In the genomic region with DNA sequence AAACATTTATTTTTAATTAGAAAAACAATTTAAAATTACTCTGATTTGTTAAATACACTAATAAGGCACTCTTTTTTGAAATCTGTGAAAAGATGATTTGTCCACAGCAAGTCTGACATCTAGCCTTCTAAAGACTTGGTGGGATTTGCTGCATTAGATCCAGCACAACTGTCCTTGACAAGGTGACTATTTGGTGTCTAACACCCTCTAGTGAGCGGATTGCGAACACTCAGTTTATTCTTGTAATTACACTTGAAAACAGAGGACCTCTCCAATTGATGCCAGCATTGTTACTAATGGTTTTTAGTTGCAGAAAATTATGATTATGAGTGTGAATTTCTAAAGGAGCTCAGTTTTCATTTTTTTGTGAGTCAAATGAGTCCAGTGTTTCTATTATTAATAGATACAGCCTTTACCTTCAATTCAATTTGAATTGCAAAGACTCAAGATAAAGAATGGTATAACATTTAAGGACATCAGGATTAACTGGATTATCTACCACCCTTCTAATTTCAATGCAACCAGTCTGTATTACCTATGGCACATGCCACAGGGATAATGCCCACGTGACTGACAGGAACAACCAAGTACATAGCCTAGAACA, we compare ENCODE assay signal across 8 cellular contexts. TPM values are rescaled to one million over a fixed set of nuclear protein-coding genes. Genes with fewer than 3 reads are reported as not detected.
DNase-seq lines count a peak whose midpoint lies in the region; ATAC-seq, FAIRE-seq and TF ChIP-seq lines count a peak whose summit lies in the region.

No MANE protein-coding gene starts in this region.

- H3K4me1 ChIP-seq in CD4-positive, CD25-positive, alpha-beta regulatory T cell (ENCODE audit: control insufficient read depth, insufficient read depth, low read length, poor library complexity, severe bottlenecking): no peaks in the 10 kb centered on the region
- peaks cover 12% of the 10 kb centered on the region for H3K4me1 ChIP-seq in psoas muscle

- FAIRE-seq in TTC549 (lab: Jason Lieb, UNC): peak; percentile 83

- H3K27me3 Mint-ChIP-seq in CD4-positive, CD25-positive, alpha-beta regulatory T cell: peaks cover 4% of the 10 kb centered on the region

- H3K36me3 ChIP-seq in CD4-positive, CD25-positive, alpha-beta regulatory T cell (ENCODE audit: control insufficient read depth, insufficient read depth, low read length): no peaks in the 10 kb centered on the region
- H3K36me3 ChIP-seq in psoas muscle (ENCODE audit: insufficient read depth in 1 of 2, low read depth in 1 of 2): no peaks in the 10 kb centered on the region

- H3K9me3 Mint-ChIP-seq in CD4-positive, CD25-positive, alpha-beta regulatory T cell: no peaks in the 10 kb centered on the region

- H3K4me3 Mint-ChIP-seq in CD4-positive, CD25-positive, alpha-beta regulatory T cell: no peak overlapping the region

- no peak overlapping the region for H3K4me3 ChIP-seq in CD4-positive, CD25-positive, alpha-beta regulatory T cell (ENCODE audit: low read depth, low read length)
- H3K4me3 ChIP-seq in psoas muscle: no peak overlapping the region

- H3K27ac Mint-ChIP-seq in CD4-positive, CD25-positive, alpha-beta regulatory T cell: no peak overlapping the region

- no peak overlapping the region for H3K27ac ChIP-seq in CD4-positive, CD25-positive, alpha-beta regulatory T cell (ENCODE audit: insufficient read depth, low read length, poor library complexity, severe bottlenecking)
- H3K27ac ChIP-seq in psoas muscle: no peak overlapping the region

- WGBS in psoas muscle, 3 donors: 12 to 31% (median 14%) methylated on average over 3 of the region's 3 CpGs

- intact Hi-C loops in psoas muscle (cut with DNase I): loop anchor here (2.0 to 10.0 kb wide), 8 partner anchors 141 to 998 kb away; a partner anchor contains a TSS

- DNase-seq in CD4-positive, CD25-positive, alpha-beta regulatory T cell: peak in 2 of 3 donors; percentile 5 to 46
- DNase-seq in NCI-H2081 (lab: John Stamatoyannopoulos, UW) (peak; percentile 74 to 84), glomerular endothelial cell (ENCODE audit: extremely low read depth, low read depth, low spot score) (peak; percentile 71), psoas muscle (no peak), NCI-H187 treated with DMSO at 0.1 percent for 48 hours (lab: John Stamatoyannopoulos, UW) (no peak)

- ATAC-seq in CD4-positive, CD25-positive, alpha-beta regulatory T cell (ENCODE audit: low read depth in 2 of 2): no peak
- ATAC-seq in GM18520 (IDR thresholded peaks at IDR 0.05; ENCODE audit: unreplicated experiment) (peak; percentile 77), HG03060 (IDR thresholded peaks at IDR 0.05; ENCODE audit: low read depth, unreplicated experiment) (peak; percentile 82), psoas muscle (peak; percentile 84 to 97 (median 93))

- TF ChIP-seq CTCF in psoas muscle (IDR thresholded peaks at IDR 0.05): peak; percentile 78

- H3K4me1 Mint-ChIP-seq in CD4-positive, CD25-positive, alpha-beta regulatory T cell: no peaks in the 10 kb centered on the region

- no peaks in the 10 kb centered on the region for H3K36me3 Mint-ChIP-seq in CD4-positive, CD25-positive, alpha-beta regulatory T cell

- H3K27me3 ChIP-seq in CD4-positive, CD25-positive, alpha-beta regulatory T cell (ENCODE audit: control insufficient read depth, insufficient read depth, low read length): no peaks in the 10 kb centered on the region
- H3K27me3 ChIP-seq in psoas muscle (ENCODE audit: insufficient read depth in 3 of 3, low read length in 2 of 3): no peaks in the 10 kb centered on the region

- H3K9me3 ChIP-seq in CD4-positive, CD25-positive, alpha-beta regulatory T cell (ENCODE audit: control insufficient read depth in 2 of 2, low read length in 2 of 2): no peaks in the 10 kb centered on the region
- no peaks in the 10 kb centered on the region for H3K9me3 ChIP-seq in psoas muscle

RNA-seq across cellular contexts. Expression of a gene that starts 29.7 kb away (rescaled TPM):
- total RNA-seq in CD4-positive, CD25-positive, alpha-beta regulatory T cell: not detected
- polyA plus RNA-seq in CD4-positive, CD25-positive, alpha-beta regulatory T cell: not detected
- total RNA-seq in glomerular endothelial cell: not detected in 2 replicates
- total RNA-seq in psoas muscle: 1,000 to 10,000 TPM in 2 of 4 donors, 100 to 1,000 TPM in 2; 714 to 1,417 (median 917) TPM
- 1,000 to 10,000 TPM in 2 of 3 donors, 100 to 1,000 TPM in 1; 856 to 1,389 (median 1,075) TPM for polyA plus RNA-seq in psoas muscle

Comparison
In these comparisons a context has a peak if more than half of its experiments do, and no peak if none do; other contexts are left out.
1. ATAC-seq: peak in GM18520 (single experiment), HG03060 (single experiment) and psoas muscle (4 of 4); none in CD4-positive, CD25-positive, alpha-beta regulatory T cell (0 of 2).
2. DNase-seq: peak in CD4-positive, CD25-positive, alpha-beta regulatory T cell (2 of 3), NCI-H2081 (2 of 2) and glomerular endothelial cell (single experiment); none in psoas muscle (0 of 2) and NCI-H187 treated with DMSO at 0.1 percent for 48 hours (single experiment).
3. RNA of a gene that starts 29.7 kb away (total RNA-seq): 714 to 1,417 TPM in psoas muscle; not detected in CD4-positive, CD25-positive, alpha-beta regulatory T cell (single experiment) and not detected in glomerular endothelial cell; every median in the first group is over 100 times any median in the second.